ENCODE assay signal across 1 cellular context in the genomic region with DNA sequence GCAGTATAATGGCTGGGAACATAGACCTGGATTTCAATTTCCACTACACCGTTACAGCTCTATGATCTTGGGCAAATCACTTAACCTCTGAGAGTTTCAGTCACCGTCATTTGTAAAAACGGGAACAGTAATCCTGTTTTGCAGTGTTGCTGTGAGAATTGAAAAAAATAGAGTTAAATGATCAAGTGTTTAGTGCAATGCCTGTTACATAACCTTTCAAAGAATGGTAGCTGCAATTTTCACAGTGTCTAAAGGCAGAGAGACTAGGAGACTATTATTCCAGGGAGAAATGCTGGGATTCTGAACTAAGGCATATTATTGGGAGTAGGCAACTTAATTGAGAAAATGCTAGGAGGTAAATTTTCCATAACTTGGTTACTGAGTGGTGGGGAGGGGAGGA.
TF ChIP-seq lines count a peak whose summit lies in the region.

No MANE protein-coding gene starts in this region.

TF ChIP-seq in HepG2, 621 proteins besides CTCF, POLR2A, EP300 and RAD21 (continued from another document):
- TF ChIP-seq KDM5B (CRISPR knock-in tag; IDR thresholded peaks at IDR 0.05; ENCODE audit: borderline replicate concordance) (no peak), ZNF264 (CRISPR knock-in tag; IDR thresholded peaks at IDR 0.05) (peak; percentile 33; the same call in 1 of the 2 replicates), ZNF768 (CRISPR knock-in tag; IDR thresholded peaks at IDR 0.05) (no peak), ZNF629 (CRISPR knock-in tag; conservative IDR thresholded peaks at IDR 0.05) (0 out of 2 replicates have a peak, but pooled peaks have one; percentile 6), ZFP37 (CRISPR knock-in tag; IDR thresholded peaks at IDR 0.05; ENCODE audit: borderline replicate concordance) (0 out of 2 replicates have a peak, but pooled peaks have one; percentile 15), SPEN (CRISPR knock-in tag; IDR thresholded peaks at IDR 0.05; ENCODE audit: low read depth) (no peak), FOXJ3 (CRISPR knock-in tag; IDR thresholded peaks at IDR 0.05; ENCODE audit: borderline replicate concordance) (0 out of 2 replicates have a peak, but pooled peaks have one; percentile 47), MED1 (CRISPR knock-in tag; IDR thresholded peaks at IDR 0.05) (0 out of 2 replicates have a peak, but pooled peaks have one; percentile 18), RCOR2 (CRISPR knock-in tag; IDR thresholded peaks at IDR 0.05) (0 out of 2 replicates have a peak, but pooled peaks have one; percentile 3), YEATS4 (CRISPR knock-in tag; IDR thresholded peaks at IDR 0.05; ENCODE audit: borderline replicate concordance) (no peak), ZNF878 (CRISPR knock-in tag; IDR thresholded peaks at IDR 0.05) (peak; percentile 43; the same call in 1 of the 2 replicates), CCDC6 (CRISPR knock-in tag; IDR thresholded peaks at IDR 0.05) (0 out of 2 replicates have a peak, but pooled peaks have one; percentile 10), ZNF572 (CRISPR knock-in tag; IDR thresholded peaks at IDR 0.05) (no peak), RBFOX2 (IDR thresholded peaks at IDR 0.05; ENCODE audit: low read depth, low read length) (peak; percentile 59; the same call in 1 of the 2 replicates)
- TF ChIP-seq, protein P1, sequence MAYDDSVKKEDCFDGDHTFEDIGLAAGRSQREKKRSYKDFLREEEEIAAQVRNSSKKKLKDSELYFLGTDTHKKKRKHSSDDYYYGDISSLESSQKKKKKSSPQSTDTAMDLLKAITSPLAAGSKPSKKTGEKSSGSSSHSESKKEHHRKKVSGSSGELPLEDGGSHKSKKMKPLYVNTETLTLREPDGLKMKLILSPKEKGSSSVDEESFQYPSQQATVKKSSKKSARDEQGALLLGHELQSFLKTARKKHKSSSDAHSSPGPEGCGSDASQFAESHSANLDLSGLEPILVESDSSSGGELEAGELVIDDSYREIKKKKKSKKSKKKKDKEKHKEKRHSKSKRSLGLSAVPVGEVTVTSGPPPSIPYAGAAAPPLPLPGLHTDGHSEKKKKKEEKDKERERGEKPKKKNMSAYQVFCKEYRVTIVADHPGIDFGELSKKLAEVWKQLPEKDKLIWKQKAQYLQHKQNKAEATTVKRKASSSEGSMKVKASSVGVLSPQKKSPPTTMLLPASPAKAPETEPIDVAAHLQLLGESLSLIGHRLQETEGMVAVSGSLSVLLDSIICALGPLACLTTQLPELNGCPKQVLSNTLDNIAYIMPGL (CRISPR knock-in tag; IDR thresholded peaks at IDR 0.05; ENCODE audit: borderline replicate concordance in 1 of 2, low read depth in 1 of 2) = 0 out of 4 replicates have a peak, but pooled peaks of 1 of the 2 experiments have one; percentile 2
- TF ChIP-seq, protein P2, sequence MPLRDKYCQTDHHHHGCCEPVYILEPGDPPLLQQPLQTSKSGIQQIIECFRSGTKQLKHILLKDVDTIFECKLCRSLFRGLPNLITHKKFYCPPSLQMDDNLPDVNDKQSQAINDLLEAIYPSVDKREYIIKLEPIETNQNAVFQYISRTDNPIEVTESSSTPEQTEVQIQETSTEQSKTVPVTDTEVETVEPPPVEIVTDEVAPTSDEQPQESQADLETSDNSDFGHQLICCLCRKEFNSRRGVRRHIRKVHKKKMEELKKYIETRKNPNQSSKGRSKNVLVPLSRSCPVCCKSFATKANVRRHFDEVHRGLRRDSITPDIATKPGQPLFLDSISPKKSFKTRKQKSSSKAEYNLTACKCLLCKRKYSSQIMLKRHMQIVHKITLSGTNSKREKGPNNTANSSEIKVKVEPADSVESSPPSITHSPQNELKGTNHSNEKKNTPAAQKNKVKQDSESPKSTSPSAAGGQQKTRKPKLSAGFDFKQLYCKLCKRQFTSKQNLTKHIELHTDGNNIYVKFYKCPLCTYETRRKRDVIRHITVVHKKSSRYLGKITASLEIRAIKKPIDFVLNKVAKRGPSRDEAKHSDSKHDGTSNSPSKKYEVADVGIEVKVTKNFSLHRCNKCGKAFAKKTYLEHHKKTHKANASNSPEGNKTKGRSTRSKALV (CRISPR knock-in tag; IDR thresholded peaks at IDR 0.05) = peak; percentile 28; the same call in 1 of the 2 replicates
- TF ChIP-seq, protein P3, sequence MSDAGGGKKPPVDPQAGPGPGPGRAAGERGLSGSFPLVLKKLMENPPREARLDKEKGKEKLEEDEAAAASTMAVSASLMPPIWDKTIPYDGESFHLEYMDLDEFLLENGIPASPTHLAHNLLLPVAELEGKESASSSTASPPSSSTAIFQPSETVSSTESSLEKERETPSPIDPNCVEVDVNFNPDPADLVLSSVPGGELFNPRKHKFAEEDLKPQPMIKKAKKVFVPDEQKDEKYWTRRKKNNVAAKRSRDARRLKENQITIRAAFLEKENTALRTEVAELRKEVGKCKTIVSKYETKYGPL (CRISPR knock-in tag; IDR thresholded peaks at IDR 0.05) = 0 out of 2 replicates have a peak, but pooled peaks have one; percentile 52
- TF ChIP-seq, protein P4, sequence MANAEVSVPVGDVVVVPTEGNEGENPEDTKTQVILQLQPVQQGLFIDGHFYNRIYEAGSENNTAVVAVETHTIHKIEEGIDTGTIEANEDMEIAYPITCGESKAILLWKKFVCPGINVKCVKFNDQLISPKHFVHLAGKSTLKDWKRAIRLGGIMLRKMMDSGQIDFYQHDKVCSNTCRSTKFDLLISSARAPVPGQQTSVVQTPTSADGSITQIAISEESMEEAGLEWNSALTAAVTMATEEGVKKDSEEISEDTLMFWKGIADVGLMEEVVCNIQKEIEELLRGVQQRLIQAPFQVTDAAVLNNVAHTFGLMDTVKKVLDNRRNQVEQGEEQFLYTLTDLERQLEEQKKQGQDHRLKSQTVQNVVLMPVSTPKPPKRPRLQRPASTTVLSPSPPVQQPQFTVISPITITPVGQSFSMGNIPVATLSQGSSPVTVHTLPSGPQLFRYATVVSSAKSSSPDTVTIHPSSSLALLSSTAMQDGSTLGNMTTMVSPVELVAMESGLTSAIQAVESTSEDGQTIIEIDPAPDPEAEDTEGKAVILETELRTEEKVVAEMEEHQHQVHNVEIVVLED (CRISPR knock-in tag; IDR thresholded peaks at IDR 0.05; ENCODE audit: borderline replicate concordance) = 0 out of 2 replicates have a peak, but pooled peaks have one; percentile 5
- TF ChIP-seq, protein P5, sequence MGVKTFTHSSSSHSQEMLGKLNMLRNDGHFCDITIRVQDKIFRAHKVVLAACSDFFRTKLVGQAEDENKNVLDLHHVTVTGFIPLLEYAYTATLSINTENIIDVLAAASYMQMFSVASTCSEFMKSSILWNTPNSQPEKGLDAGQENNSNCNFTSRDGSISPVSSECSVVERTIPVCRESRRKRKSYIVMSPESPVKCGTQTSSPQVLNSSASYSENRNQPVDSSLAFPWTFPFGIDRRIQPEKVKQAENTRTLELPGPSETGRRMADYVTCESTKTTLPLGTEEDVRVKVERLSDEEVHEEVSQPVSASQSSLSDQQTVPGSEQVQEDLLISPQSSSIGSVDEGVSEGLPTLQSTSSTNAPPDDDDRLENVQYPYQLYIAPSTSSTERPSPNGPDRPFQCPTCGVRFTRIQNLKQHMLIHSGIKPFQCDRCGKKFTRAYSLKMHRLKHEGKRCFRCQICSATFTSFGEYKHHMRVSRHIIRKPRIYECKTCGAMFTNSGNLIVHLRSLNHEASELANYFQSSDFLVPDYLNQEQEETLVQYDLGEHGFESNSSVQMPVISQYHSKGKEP (CRISPR knock-in tag; IDR thresholded peaks at IDR 0.05) = no peak
- TF ChIP-seq, protein P6, sequence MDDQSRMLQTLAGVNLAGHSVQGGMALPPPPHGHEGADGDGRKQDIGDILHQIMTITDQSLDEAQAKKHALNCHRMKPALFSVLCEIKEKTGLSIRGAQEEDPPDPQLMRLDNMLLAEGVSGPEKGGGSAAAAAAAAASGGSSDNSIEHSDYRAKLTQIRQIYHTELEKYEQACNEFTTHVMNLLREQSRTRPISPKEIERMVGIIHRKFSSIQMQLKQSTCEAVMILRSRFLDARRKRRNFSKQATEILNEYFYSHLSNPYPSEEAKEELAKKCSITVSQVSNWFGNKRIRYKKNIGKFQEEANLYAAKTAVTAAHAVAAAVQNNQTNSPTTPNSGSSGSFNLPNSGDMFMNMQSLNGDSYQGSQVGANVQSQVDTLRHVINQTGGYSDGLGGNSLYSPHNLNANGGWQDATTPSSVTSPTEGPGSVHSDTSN (CRISPR knock-in tag; IDR thresholded peaks at IDR 0.05; ENCODE audit: borderline replicate concordance) = peak; percentile 39; the same call in 1 of the 2 replicates
